In the genomic region with DNA sequence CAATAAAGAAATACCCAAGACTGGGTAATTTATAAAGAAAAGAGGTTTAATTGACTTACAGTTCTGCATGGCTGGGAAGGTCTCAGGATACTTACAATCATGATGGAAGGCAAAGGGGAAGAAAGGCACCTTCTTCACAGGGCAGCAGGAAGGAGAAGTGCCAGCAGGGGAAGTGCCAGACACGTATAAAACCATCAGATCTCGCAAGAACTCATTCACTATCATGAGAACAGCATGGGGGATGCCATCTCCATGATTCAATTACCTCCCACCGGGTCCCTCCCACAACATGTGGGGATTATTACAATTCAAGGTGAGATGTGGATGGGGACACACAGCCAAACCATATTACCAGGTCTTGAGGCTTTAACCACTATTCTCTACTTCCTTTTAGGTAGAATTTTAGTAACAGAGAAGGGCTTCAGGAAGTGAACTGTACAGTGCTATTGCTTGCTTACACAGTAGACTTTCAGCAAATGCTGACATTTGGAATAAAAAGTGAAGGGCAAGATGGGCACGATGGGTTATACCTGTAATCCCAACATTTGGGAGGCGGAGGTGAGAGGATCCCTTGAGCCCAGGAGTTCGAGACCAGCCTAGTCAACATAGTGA, we compare ENCODE assay signal across 38 cellular contexts. TPM values are rescaled to one million over a fixed set of nuclear protein-coding genes. Genes with fewer than 3 reads are reported as not detected.
DNase-seq lines count a peak whose midpoint lies in the region; ATAC-seq and TF ChIP-seq lines count a peak whose summit lies in the region.
"Had no signal": no experiment of that assay in that cellular context is flagged by ENCODE, and none has a peak within 500 bp of the region (broad histone marks: within the 10 kb centered on the region; RNA-seq: fewer than 3 reads in every experiment).

No MANE protein-coding gene starts in this region.

- H3K4me3 ChIP-seq in CD8-positive, alpha-beta memory T cell (ENCODE audit: low read length), result no peak overlapping the region
- no peak overlapping the region for H3K4me3 ChIP-seq in OCI-LY7 (ENCODE audit: low read depth, low read length, poor library complexity, severe bottlenecking)
- H3K4me3 ChIP-seq: coronary artery, HAP-1, mucosa of descending colon, sigmoid colon had no signal

- H4K20me1 ChIP-seq in OCI-LY7 (ENCODE audit: insufficient read depth, low read length), result no peaks in the 10 kb centered on the region

- CTCF ChIA-PET in CD8-positive, alpha-beta memory T cell (lab: Charles Lee), result interaction anchor here (2.6 kb wide), 1 partner anchor 9 kb away, joined by 6 read pairs; no protein-coding TSS in a partner anchor
- CTCF ChIA-PET in activated CD4-positive, alpha-beta memory T cell treated with anti-CD3 and anti-CD28 coated beads, Interleukin-2, amount 10 ng/mL, durations not matched to agents 7 days and 5 days (lab: Charles Lee), result no interaction called here
- CTCF ChIA-PET in OCI-LY7 (lab: Charles Lee; ENCODE audit: unreplicated experiment), result no interaction called here

- H3K27ac Mint-ChIP-seq in CD8-positive, alpha-beta memory T cell, result peak overlapping the region in 6 of 8 donors; percentile 30 to 82 (median 62)
- peak overlapping the region; percentile 57 for H3K27ac Mint-ChIP-seq in activated CD4-positive, alpha-beta memory T cell treated with anti-CD3 and anti-CD28 coated beads, Interleukin-2, amount 10 ng/mL, durations not matched to agents 7 days and 5 days
- H3K27ac Mint-ChIP-seq in central memory CD8-positive, alpha-beta T cell (ENCODE audit: low read depth), result no peak overlapping the region
- H3K27ac Mint-ChIP-seq: endodermal cell, immature natural killer cell, nephron had no signal

- intact Hi-C loops in OCI-LY7 (cut with micrococcal nuclease; ENCODE audit: unreplicated experiment), result no loop called here

- no peaks in the 10 kb centered on the region for H3K36me3 Mint-ChIP-seq in activated T-cell treated with anti-CD3 and anti-CD28 coated beads, Interleukin-2, amount 50 U/mL, for 4 hours (ENCODE audit: insufficient read depth)
- H3K36me3 Mint-ChIP-seq in CD8-positive, alpha-beta memory T cell, result no peaks in the 10 kb centered on the region
- H3K36me3 Mint-ChIP-seq in activated CD4-positive, alpha-beta memory T cell treated with anti-CD3 and anti-CD28 coated beads, Interleukin-2, amount 10 ng/mL, durations not matched to agents 7 days and 5 days (ENCODE audit: low read depth), result no peaks in the 10 kb centered on the region
- H3K36me3 Mint-ChIP-seq in central memory CD8-positive, alpha-beta T cell (ENCODE audit: insufficient read depth), result peaks cover 1% of the 10 kb centered on the region
- H3K36me3 Mint-ChIP-seq: immature natural killer cell had no signal

- DNase-seq in activated T-cell treated with anti-CD3 and anti-CD28 coated beads, Interleukin-2, amount 50 U/mL, for 4 hours, result no peak
- no peak for DNase-seq in activated T-cell treated with anti-CD3 and anti-CD28 coated beads for 4 hours
- DNase-seq in CD8-positive, alpha-beta memory T cell, result no peak
- no peak for DNase-seq in activated CD4-positive, alpha-beta memory T cell treated with anti-CD3 and anti-CD28 coated beads, Interleukin-2, amount 10 ng/mL, durations not matched to agents 7 days and 5 days
- no peak for DNase-seq in central memory CD8-positive, alpha-beta T cell (ENCODE audit: low spot score in 2 of 2)
- DNase-seq in dedifferentiated amniotic fluid mesenchymal stem cell (ENCODE audit: extremely low spot score), result no peak
- no peak for DNase-seq in GM13977 (ENCODE audit: low spot score)
- DNase-seq in OCI-LY7 (ENCODE audit: low spot score), result no peak
- DNase-seq: activated CD4-positive, alpha-beta T cell treated with anti-CD3 and anti-CD28 coated beads for 48 hours; DMS53; endodermal cell; immature natural killer cell; KG1; left colon; mucosa of descending colon; NCI-H1105 treated with DMSO at 0.1 percent for 48 hours; NCI-H2029; NCI-H524 treated with DMSO at 0.1 percent for 48 hours; NK-92 treated with Interleukin-12 subunit alpha and Interleukin-12 subunit beta, amount 100 ng/mL, for 24 hours; PC-3; Right ventricle myocardium superior; sigmoid colon; stimulated activated CD4-positive, alpha-beta T cell treated with anti-CD3 and anti-CD28 coated beads, Interleukin-12 subunit alpha, Interleukin-12 subunit beta, amount 100 ng/mL, for 4 hours; stimulated activated CD4-positive, alpha-beta T cell treated with anti-CD3 and anti-CD28 coated beads, Interleukin-4, amount 100 ng/mL, for 1 hour; substantia nigra; T1000; trophoblast cell had no signal

- POLR2A ChIA-PET in CD8-positive, alpha-beta memory T cell (lab: Charles Lee), result no interaction called here
- POLR2A ChIA-PET in activated CD4-positive, alpha-beta memory T cell treated with anti-CD3 and anti-CD28 coated beads, Interleukin-2, amount 10 ng/mL, durations not matched to agents 7 days and 5 days (lab: Charles Lee), result no interaction called here
- POLR2A ChIA-PET in OCI-LY7 (lab: Charles Lee), result interaction anchor here (2.2 kb wide), 1 partner anchor 24 kb away, joined by 5 read pairs; no protein-coding TSS in a partner anchor

- H3K27me3 Mint-ChIP-seq in activated T-cell treated with anti-CD3 and anti-CD28 coated beads, Interleukin-2, amount 50 U/mL, for 4 hours (ENCODE audit: low read depth), result peaks cover 30% of the 10 kb centered on the region
- peaks cover 20 to 57% of the 10 kb centered on the region in 2 donors for H3K27me3 Mint-ChIP-seq in CD8-positive, alpha-beta memory T cell
- peaks cover 27% of the 10 kb centered on the region for H3K27me3 Mint-ChIP-seq in activated CD4-positive, alpha-beta memory T cell treated with anti-CD3 and anti-CD28 coated beads, Interleukin-2, amount 10 ng/mL, durations not matched to agents 7 days and 5 days
- H3K27me3 Mint-ChIP-seq in central memory CD8-positive, alpha-beta T cell, result peaks cover 73% of the 10 kb centered on the region

- H3K9me3 ChIP-seq in CD8-positive, alpha-beta memory T cell (ENCODE audit: low read length), result no peaks in the 10 kb centered on the region
- no peaks in the 10 kb centered on the region for H3K9me3 ChIP-seq in OCI-LY7 (ENCODE audit: low read length)
- H3K9me3 ChIP-seq: HAP-1, mucosa of descending colon, sigmoid colon had no signal

- no peaks in the 10 kb centered on the region for H3K36me3 ChIP-seq in CD8-positive, alpha-beta memory T cell (ENCODE audit: insufficient read depth, low read length)
- H3K36me3 ChIP-seq in OCI-LY7 (ENCODE audit: insufficient read depth, low read length), result no peaks in the 10 kb centered on the region
- H3K36me3 ChIP-seq: HAP-1, sigmoid colon had no signal

- H2AFZ ChIP-seq in OCI-LY7 (ENCODE audit: low read length), result no peak overlapping the region

- H3K79me2 ChIP-seq in OCI-LY7 (ENCODE audit: insufficient read depth, low read depth, low read length), result no peaks in the 10 kb centered on the region

- no peak overlapping the region for H3K4me2 ChIP-seq in OCI-LY7 (ENCODE audit: low read length)

- no peaks in the 10 kb centered on the region for H3K9me3 Mint-ChIP-seq in activated T-cell treated with anti-CD3 and anti-CD28 coated beads, Interleukin-2, amount 50 U/mL, for 4 hours
- no peaks in the 10 kb centered on the region for H3K9me3 Mint-ChIP-seq in CD8-positive, alpha-beta memory T cell
- no peaks in the 10 kb centered on the region for H3K9me3 Mint-ChIP-seq in activated CD4-positive, alpha-beta memory T cell treated with anti-CD3 and anti-CD28 coated beads, Interleukin-2, amount 10 ng/mL, durations not matched to agents 7 days and 5 days
- no peaks in the 10 kb centered on the region for H3K9me3 Mint-ChIP-seq in central memory CD8-positive, alpha-beta T cell
- H3K9me3 Mint-ChIP-seq: endodermal cell, immature natural killer cell, nephron had no signal

- TF ChIP-seq CTCF in GM13977 (IDR thresholded peaks at IDR 0.05; ENCODE audit: extremely low read depth, insufficient read depth, missing control alignments) (no peak), OCI-LY7 (conservative IDR thresholded peaks at IDR 0.05; ENCODE audit: low read length) (no peak)

- no peaks in the 10 kb centered on the region for H3K4me1 Mint-ChIP-seq in activated T-cell treated with anti-CD3 and anti-CD28 coated beads, Interleukin-2, amount 50 U/mL, for 4 hours (ENCODE audit: low read depth)
- H3K4me1 Mint-ChIP-seq in CD8-positive, alpha-beta memory T cell, result peaks cover 0 to 12% (median 5%) of the 10 kb centered on the region in 3 donors
- H3K4me1 Mint-ChIP-seq in activated CD4-positive, alpha-beta memory T cell treated with anti-CD3 and anti-CD28 coated beads, Interleukin-2, amount 10 ng/mL, durations not matched to agents 7 days and 5 days, result peaks cover 2% of the 10 kb centered on the region
- no peaks in the 10 kb centered on the region for H3K4me1 Mint-ChIP-seq in central memory CD8-positive, alpha-beta T cell
- H3K4me1 Mint-ChIP-seq: immature natural killer cell, nephron had no signal

- H3K4me3 Mint-ChIP-seq in activated T-cell treated with anti-CD3 and anti-CD28 coated beads, Interleukin-2, amount 50 U/mL, for 4 hours, result peak overlapping the region; percentile 31
- H3K4me3 Mint-ChIP-seq in CD8-positive, alpha-beta memory T cell, result peak overlapping the region; percentile 25 to 75 (median 33)
- peak overlapping the region; percentile 53 for H3K4me3 Mint-ChIP-seq in activated CD4-positive, alpha-beta memory T cell treated with anti-CD3 and anti-CD28 coated beads, Interleukin-2, amount 10 ng/mL, durations not matched to agents 7 days and 5 days
- H3K4me3 Mint-ChIP-seq in central memory CD8-positive, alpha-beta T cell, result peak overlapping the region; percentile 6
- H3K4me3 Mint-ChIP-seq: endodermal cell, immature natural killer cell, nephron had no signal

- in situ Hi-C loops in GM13977 (cut with MboI; ENCODE audit: low pct_unique_long_range_greater_than_20kb, low sequenced_read_pairs, unreplicated experiment), result no loop called here

- BruUV-seq in OCI-LY7 (replicated peaks; lab: Mats Ljungman, UMichigan), result no TSS peak

- ATAC-seq in activated T-cell treated with anti-CD3 and anti-CD28 coated beads, Interleukin-2, amount 50 U/mL, for 4 hours, result no peak
- no peak for ATAC-seq in central memory CD8-positive, alpha-beta T cell (replicated peaks; ENCODE audit: extremely low read depth, poor library complexity, severe bottlenecking)
- ATAC-seq: left colon, mucosa of descending colon, PC-3, SK-N-SH treated with all-trans-retinoic acid at 6 μM for 48 hours had no signal

- H3K27ac ChIP-seq in CD8-positive, alpha-beta memory T cell (ENCODE audit: low read depth, low read length), result no peak overlapping the region
- no peak overlapping the region for H3K27ac ChIP-seq in OCI-LY7 (ENCODE audit: low read depth, low read length, poor library complexity, severe bottlenecking)
- H3K27ac ChIP-seq: coronary artery, HL-60, sigmoid colon, VCaP had no signal

- H3K9me2 ChIP-seq in OCI-LY7 (ENCODE audit: insufficient read depth, low read length), result no peaks in the 10 kb centered on the region

- no peaks in the 10 kb centered on the region for H3K27me3 ChIP-seq in CD8-positive, alpha-beta memory T cell (ENCODE audit: insufficient read depth, low read length, poor library complexity, severe bottlenecking)
- H3K27me3 ChIP-seq: sigmoid colon had no signal

- no peaks in the 10 kb centered on the region for H3K4me1 ChIP-seq in CD8-positive, alpha-beta memory T cell (ENCODE audit: insufficient read depth, low read length)
- no peaks in the 10 kb centered on the region for H3K4me1 ChIP-seq in OCI-LY7 (ENCODE audit: insufficient read depth, low read length, poor library complexity, severe bottlenecking)
- H3K4me1 ChIP-seq: HAP-1, sigmoid colon had no signal

RNA-seq across cellular contexts. Expression of a gene that starts 40.8 kb away (rescaled TPM):
- not detected for total RNA-seq in activated T-cell treated with anti-CD3 and anti-CD28 coated beads, Interleukin-2, amount 50 U/mL, for 4 hours
- not detected for total RNA-seq in CD8-positive, alpha-beta memory T cell
- polyA plus RNA-seq in CD8-positive, alpha-beta memory T cell, result not detected
- total RNA-seq in activated CD4-positive, alpha-beta memory T cell treated with anti-CD3 and anti-CD28 coated beads, Interleukin-2, amount 10 ng/mL, durations not matched to agents 7 days and 5 days, result under 1 TPM; 0.05 to 0.15 TPM
- total RNA-seq in OCI-LY7 (2014; rRNA removed; shearing (Covaris generic)), result not detected in 2 replicates
- total RNA-seq in OCI-LY7 (2022), result not detected in 2 replicates
- total RNA-seq: cardiac septum, endodermal cell, left colon, lung microvascular endothelial cell, MCF 10A, mucosa of descending colon, osteoblast, PC-3, Right ventricle myocardium superior, sigmoid colon had no signal
- polyA plus RNA-seq: esophagus, immature natural killer cell, sigmoid colon had no signal
